Comparison of ENCODE assay signal across 12 cellular contexts in the genomic region with DNA sequence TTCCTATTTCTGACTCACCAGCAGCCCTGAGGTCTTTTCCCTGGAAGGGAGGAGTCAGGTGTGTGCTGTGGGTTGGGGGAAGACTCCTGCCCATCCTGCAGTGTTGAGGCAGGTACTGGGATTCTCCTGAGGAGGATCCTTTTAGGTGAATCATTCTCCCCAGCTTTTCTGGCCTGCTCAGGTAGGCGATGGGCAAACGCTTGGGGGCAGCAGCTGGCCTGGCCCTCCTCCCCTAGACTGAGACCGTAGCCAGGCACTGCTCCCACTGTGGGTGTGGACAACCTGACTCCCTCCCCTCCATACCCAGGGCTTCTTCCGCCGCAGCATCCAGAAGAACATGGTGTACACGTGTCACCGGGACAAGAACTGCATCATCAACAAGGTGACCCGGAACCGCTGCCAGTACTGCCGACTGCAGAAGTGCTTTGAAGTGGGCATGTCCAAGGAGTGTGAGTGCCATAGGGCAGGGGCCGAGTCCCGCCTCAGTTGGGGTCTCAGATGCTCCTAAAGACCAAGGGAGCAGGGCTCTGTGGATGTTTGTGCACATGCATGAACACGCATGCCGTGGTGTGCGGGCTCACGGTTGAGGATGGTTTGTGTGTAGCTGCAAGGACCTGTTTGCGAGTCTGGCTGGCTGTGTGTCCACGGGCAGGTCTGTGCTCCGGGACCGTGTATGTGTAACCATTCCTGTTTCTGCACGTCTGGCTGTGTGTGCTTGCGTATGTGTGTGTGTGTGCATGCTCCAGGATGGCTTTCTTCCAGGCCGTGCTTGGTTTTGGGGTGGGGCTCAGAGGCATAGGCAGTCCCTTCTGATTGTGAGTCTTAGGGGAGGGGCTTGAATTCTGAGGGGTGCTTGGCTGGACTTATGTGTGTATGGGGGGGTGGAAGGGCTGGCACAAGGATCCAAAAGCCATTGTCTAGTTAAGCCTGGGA. TPM values are rescaled to one million over a fixed set of nuclear protein-coding genes. Genes with fewer than 3 reads are reported as not detected.
DNase-seq lines count a peak whose midpoint lies in the region; ATAC-seq, FAIRE-seq and TF ChIP-seq lines count a peak whose summit lies in the region.
"Had no signal": no experiment of that assay in that cellular context is flagged by ENCODE, and none has a peak within 500 bp of the region (broad histone marks: within the 10 kb centered on the region; RNA-seq: fewer than 3 reads in every experiment).

No MANE protein-coding gene starts in this region.

- peak overlapping the region; percentile 24 for H3K9ac ChIP-seq in astrocyte (ENCODE audit: low read length)
- H3K9ac ChIP-seq in skeletal muscle satellite cell (ENCODE audit: low read depth, low read length): no peak overlapping the region
- H3K9ac ChIP-seq: KMS-11 had no signal

- H3K9me3 Mint-ChIP-seq in astrocyte (ENCODE audit: unreplicated experiment): no peaks in the 10 kb centered on the region

- H3K36me3 Mint-ChIP-seq in astrocyte (ENCODE audit: low read depth, unreplicated experiment): peaks cover 13% of the 10 kb centered on the region

- ATAC-seq in HG03196 (IDR thresholded peaks at IDR 0.05; ENCODE audit: unreplicated experiment): no peak

- H3K4me1 ChIP-seq in astrocyte (ENCODE audit: insufficient read depth, low read length): peaks cover 56% of the 10 kb centered on the region
- peaks cover 77% of the 10 kb centered on the region for H3K4me1 ChIP-seq in skeletal muscle satellite cell (ENCODE audit: control insufficient read depth, insufficient read depth, low read length)

- peaks cover 61% of the 10 kb centered on the region for H3K79me2 ChIP-seq in astrocyte (ENCODE audit: insufficient read depth, low read length)

- H3K27ac ChIP-seq in astrocyte (ENCODE audit: low read depth, low read length): peak overlapping the region; percentile 19
- H3K27ac ChIP-seq: KMS-11 had no signal

- H3K4me2 ChIP-seq in astrocyte (ENCODE audit: low read length) (peak overlapping the region; percentile 44), skeletal muscle satellite cell (ENCODE audit: low read length) (peak overlapping the region; percentile 60)
- H3K4me2 ChIP-seq: KMS-11 had no signal

- H2AFZ ChIP-seq in astrocyte (ENCODE audit: low read depth, low read length): no peak overlapping the region

- FAIRE-seq in astrocyte (lab: Jason Lieb, UNC): no peak
- FAIRE-seq: H54 had no signal

- no peak overlapping the region for H3K4me3 ChIP-seq in astrocyte (ENCODE audit: insufficient read depth, low read depth, low read length)
- no peak overlapping the region for H3K4me3 ChIP-seq in skeletal muscle satellite cell (ENCODE audit: low read length)

- H3K36me3 ChIP-seq in astrocyte (ENCODE audit: insufficient read depth, low read length) (peaks cover 25% of the 10 kb centered on the region), skeletal muscle satellite cell (ENCODE audit: insufficient read depth, low read length) (peaks cover 46% of the 10 kb centered on the region)

- DNase-seq in NCI-H2227 (lab: John Stamatoyannopoulos, UW; ENCODE audit: unreplicated experiment) (peak; percentile 88), astrocyte (ENCODE audit: low read depth) (peak; percentile 39), iris pigment epithelial cell (ENCODE audit: low read depth) (peak; percentile 55), GF-D8 (lab: John Stamatoyannopoulos, UW) (no peak), NCI-H82 treated with DMSO at 0.1 percent for 48 hours (lab: John Stamatoyannopoulos, UW; ENCODE audit: unreplicated experiment) (no peak)
- DNase-seq: activated gamma-delta T cell treated with Interleukin-2 at 50 U/mL for 16 hours; RPMI8226; stimulated activated CD4-positive, alpha-beta T cell treated with anti-CD3 and anti-CD28 coated beads, Interleukin-2, amount 100 ng/mL, for 24 hours had no signal

- H3K9me3 ChIP-seq in astrocyte (ENCODE audit: insufficient read depth, low read depth, low read length) (no peaks in the 10 kb centered on the region), skeletal muscle satellite cell (replicated peaks; ENCODE audit: low read length) (no peaks in the 10 kb centered on the region)

- H3K4me3 Mint-ChIP-seq in astrocyte (ENCODE audit: unreplicated experiment): peak overlapping the region; percentile 57

- H3K27ac Mint-ChIP-seq in astrocyte (ENCODE audit: unreplicated experiment): peak overlapping the region; percentile 84

- peaks cover 49% of the 10 kb centered on the region for H3K4me1 Mint-ChIP-seq in astrocyte (ENCODE audit: low read depth, unreplicated experiment)

- TF ChIP-seq CTCF in astrocyte (IDR thresholded peaks at IDR 0.05; ENCODE audit: insufficient read depth, low read depth, low read length): no peak

- H4K20me1 ChIP-seq in astrocyte (ENCODE audit: insufficient read depth, low read length): peaks cover 75% of the 10 kb centered on the region

- no peaks in the 10 kb centered on the region for H3K27me3 ChIP-seq in astrocyte (ENCODE audit: insufficient read depth, low read length)
- no peaks in the 10 kb centered on the region for H3K27me3 ChIP-seq in skeletal muscle satellite cell (ENCODE audit: control insufficient read depth, insufficient read depth, low read length)

- no peaks in the 10 kb centered on the region for H3K27me3 Mint-ChIP-seq in astrocyte (ENCODE audit: low read depth, unreplicated experiment)

RNA-seq across cellular contexts. Expression of a gene that starts 14.8 kb away (rescaled TPM):
- 0.34 and 0.43 TPM in 2 replicates for total RNA-seq in astrocyte
- total RNA-seq in skeletal muscle satellite cell (2012; rRNA removed): 0.22 and 0.25 TPM in 2 replicates

RNA-seq across cellular contexts. Expression of a gene that starts 40.8 kb away (rescaled TPM):
- 37.6 and 38.8 TPM in 2 replicates for total RNA-seq in astrocyte
- 11.2 and 17.0 TPM in 2 replicates for total RNA-seq in skeletal muscle satellite cell (2012; rRNA removed)

Comparison
In these comparisons a context has a peak if more than half of its experiments do, and no peak if none do; other contexts are left out.
1. DNase-seq: peak in NCI-H2227 (single experiment), astrocyte (single experiment) and iris pigment epithelial cell (single experiment); none in GF-D8 (single experiment) and NCI-H82 treated with DMSO at 0.1 percent for 48 hours (single experiment).